In genomic region chr2:66058675-66059074, GRCh38 we compare ENCODE assay signal across 1 cellular context.
TF ChIP-seq lines count a peak whose summit lies in the region.

No MANE protein-coding gene starts in this region.

TF ChIP-seq in GM23338, 12 proteins besides CTCF, POLR2A, EP300 and RAD21 (continued from another document):
- TF ChIP-seq ZNF462 (CRISPR knock-in tag; IDR thresholded peaks at IDR 0.05): no peak
- no peak for TF ChIP-seq POLR2AphosphoS5 (IDR thresholded peaks at IDR 0.05; ENCODE audit: low read depth)
- TF ChIP-seq STAT1 (IDR thresholded peaks at IDR 0.05; ENCODE audit: unreplicated experiment): no peak
- TF ChIP-seq ZNF331 (CRISPR knock-in tag; IDR thresholded peaks at IDR 0.05; ENCODE audit: low read depth): no peak
- TF ChIP-seq JUNB (IDR thresholded peaks at IDR 0.05; ENCODE audit: unreplicated experiment): no peak
- no peak for TF ChIP-seq ETS1 (IDR thresholded peaks at IDR 0.05)
TF ChIP-seq in GM23338: peak in this region for 0.
